1 cellular context compared by ENCODE assay signal in the genomic region with DNA sequence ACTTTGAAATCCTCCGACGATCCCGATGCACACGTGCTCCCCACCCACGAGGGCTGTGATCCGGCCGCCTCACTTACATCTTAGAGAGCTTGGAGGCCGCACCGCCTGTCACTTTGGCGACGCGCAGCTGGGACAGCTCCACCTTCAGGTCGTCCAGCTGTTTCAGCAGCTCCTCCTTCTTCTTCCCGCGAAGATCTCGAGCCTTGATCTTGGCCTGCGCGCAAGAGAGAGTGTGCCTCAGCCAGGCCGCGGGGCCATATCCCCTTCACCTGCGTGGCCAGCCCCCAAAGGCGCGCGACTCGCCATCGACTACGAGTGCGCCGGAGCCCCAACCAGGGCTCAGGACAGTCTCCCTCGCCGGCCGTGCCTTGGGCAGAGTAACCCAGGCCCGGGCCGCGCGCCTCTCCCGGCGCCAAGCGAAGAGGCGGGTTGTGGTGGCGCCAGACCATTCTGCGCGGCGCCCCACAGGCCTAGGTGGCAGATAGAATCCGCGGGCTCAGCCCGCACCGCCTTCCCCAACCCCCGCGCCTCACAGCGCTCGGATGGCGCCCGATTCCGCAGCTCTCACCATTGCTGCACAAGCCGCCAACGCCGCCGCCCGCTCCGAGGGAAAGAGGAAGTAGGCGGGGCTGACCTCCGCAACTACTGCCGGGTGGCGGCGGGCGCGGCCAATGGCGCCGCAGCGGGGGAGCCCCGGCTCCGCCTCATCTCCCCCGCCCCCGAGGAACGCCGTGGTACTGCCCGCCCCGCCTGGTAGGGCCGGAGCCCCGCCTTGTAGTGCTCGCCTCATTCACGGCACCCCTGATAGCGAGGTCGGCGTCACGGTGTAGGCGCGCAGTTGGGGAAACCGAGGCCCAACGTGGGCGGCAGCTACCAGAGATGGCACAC.
TF ChIP-seq lines count a peak whose summit lies in the region.

A gene (plus strand): TSS at position 789 of the 888 bp plus-strand sequence. CDS start 7,161 bp downstream, outside the sequence.
A gene (minus strand): TSS at position 616 of the 888 bp plus-strand sequence. CDS start 45 bp downstream, at position 571.

TF ChIP-seq in K562, 482 proteins besides CTCF, POLR2A, EP300 and RAD21 (continued from another document and continues in another):
- TF ChIP-seq, protein P1, sequence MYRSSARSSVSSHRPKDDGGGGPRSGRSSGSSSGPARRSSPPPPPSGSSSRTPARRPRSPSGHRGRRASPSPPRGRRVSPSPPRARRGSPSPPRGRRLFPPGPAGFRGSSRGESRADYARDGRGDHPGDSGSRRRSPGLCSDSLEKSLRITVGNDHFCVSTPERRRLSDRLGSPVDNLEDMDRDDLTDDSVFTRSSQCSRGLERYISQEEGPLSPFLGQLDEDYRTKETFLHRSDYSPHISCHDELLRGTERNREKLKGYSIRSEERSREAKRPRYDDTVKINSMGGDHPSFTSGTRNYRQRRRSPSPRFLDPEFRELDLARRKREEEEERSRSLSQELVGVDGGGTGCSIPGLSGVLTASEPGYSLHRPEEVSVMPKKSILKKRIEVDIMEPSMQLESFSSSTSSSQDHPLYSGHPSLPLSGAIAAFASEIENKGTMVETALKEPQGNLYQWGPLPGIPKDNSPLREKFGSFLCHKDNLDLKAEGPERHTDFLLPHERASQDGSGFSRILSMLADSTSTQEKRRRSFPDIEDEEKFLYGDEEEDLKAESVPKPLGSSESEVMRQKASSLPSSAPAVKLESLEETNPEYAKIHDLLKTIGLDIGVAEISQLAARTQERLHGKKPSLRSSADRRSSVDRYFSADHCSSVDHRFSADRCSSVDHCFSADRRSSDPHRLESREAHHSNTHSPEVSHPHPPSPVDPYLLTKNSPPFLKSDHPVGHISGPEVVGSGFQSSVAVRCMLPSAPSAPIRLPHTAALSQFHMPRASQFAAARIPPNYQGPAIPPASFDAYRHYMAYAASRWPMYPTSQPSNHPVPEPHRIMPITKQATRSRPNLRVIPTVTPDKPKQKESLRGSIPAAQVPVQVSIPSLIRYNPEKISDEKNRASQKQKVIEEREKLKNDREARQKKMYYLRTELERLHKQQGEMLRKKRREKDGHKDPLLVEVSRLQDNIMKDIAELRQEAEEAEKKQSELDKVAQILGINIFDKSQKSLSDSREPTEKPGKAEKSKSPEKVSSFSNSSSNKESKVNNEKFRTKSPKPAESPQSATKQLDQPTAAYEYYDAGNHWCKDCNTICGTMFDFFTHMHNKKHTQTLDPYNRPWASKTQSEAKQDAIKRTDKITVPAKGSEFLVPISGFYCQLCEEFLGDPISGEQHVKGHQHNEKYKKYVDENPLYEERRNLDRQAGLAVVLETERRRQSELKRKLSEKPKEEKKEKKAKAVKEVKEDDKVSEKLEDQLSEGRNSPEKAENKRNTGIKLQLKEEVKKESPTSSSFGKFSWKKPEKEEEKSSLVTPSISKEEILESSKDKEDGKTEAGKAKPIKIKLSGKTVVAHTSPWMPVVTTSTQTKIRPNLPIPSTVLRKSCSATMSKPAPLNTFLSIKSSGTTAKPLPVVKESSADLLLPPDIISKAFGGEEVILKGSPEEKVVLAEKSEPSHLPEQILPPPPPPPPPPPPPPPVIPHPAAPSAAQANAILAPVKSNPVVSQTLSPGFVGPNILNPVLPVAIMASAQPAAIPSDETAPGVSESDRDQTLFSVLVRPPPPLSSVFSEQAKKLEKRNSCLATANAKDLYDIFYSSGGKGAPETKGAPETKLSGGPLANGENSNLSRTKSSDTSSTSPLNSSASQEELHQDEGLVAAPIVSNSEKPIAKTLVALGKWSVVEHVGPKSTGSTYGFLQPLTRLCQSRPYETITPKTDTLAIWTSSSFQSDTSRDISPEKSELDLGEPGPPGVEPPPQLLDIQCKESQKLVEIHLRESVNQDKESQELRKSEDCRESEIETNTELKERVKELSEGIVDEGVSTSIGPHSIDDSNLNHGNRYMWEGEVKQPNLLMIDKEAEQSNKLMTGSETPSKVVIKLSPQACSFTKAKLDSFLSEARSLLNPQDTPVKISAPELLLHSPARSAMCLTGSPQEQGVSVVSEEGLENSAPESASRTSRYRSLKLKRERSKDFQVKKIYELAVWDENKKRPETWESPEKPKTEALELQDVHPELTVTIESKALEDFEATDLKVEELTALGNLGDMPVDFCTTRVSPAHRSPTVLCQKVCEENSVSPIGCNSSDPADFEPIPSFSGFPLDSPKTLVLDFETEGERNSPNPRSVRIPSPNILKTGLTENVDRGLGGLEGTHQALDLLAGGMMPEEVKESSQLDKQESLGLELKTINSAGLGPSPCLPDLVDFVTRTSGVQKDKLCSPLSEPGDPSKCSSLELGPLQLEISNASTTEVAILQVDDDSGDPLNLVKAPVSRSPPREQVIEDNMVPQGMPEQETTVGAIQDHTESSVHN (IDR thresholded peaks at IDR 0.05; ENCODE audit: borderline replicate concordance in 1 of 2, low read depth in 1 of 2): peak in 1 of 2 experiments; percentile 92; a peak in 2 of 4 replicates
- TF ChIP-seq, protein P2, sequence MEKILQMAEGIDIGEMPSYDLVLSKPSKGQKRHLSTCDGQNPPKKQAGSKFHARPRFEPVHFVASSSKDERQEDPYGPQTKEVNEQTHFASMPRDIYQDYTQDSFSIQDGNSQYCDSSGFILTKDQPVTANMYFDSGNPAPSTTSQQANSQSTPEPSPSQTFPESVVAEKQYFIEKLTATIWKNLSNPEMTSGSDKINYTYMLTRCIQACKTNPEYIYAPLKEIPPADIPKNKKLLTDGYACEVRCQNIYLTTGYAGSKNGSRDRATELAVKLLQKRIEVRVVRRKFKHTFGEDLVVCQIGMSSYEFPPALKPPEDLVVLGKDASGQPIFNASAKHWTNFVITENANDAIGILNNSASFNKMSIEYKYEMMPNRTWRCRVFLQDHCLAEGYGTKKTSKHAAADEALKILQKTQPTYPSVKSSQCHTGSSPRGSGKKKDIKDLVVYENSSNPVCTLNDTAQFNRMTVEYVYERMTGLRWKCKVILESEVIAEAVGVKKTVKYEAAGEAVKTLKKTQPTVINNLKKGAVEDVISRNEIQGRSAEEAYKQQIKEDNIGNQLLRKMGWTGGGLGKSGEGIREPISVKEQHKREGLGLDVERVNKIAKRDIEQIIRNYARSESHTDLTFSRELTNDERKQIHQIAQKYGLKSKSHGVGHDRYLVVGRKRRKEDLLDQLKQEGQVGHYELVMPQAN (IDR thresholded peaks at IDR 0.05; ENCODE audit: borderline replicate concordance): peak; percentile 93
- TF ChIP-seq ZNF583 (CRISPR knock-in tag; IDR thresholded peaks at IDR 0.05) (no peak), PHB (CRISPR knock-in tag; IDR thresholded peaks at IDR 0.05) (0 out of 2 replicates have a peak, but pooled peaks have one; percentile 56), TFAM (CRISPR knock-in tag; conservative IDR thresholded peaks at IDR 0.05) (no peak), NR1H2 (CRISPR knock-in tag; IDR thresholded peaks at IDR 0.05) (no peak; the same call in 1 of the 2 replicates), MECOM (CRISPR knock-in tag; IDR thresholded peaks at IDR 0.05) (no peak), ELF4 (CRISPR knock-in tag; IDR thresholded peaks at IDR 0.05) (no peak), TAF1 (IDR thresholded peaks at IDR 0.05; ENCODE audit: control insufficient read depth, extremely low read depth, insufficient read depth, low read length, severe bottlenecking) (peak; percentile 96), MED1 (CRISPR knock-in tag; IDR thresholded peaks at IDR 0.05; ENCODE audit: borderline replicate concordance) (no peak), ZNF140 (CRISPR knock-in tag; IDR thresholded peaks at IDR 0.05) (no peak), GABPB2 (CRISPR knock-in tag; conservative IDR thresholded peaks at IDR 0.05) (no peak), ZNF695 (CRISPR knock-in tag; IDR thresholded peaks at IDR 0.05) (no peak), RFX7 (CRISPR knock-in tag; IDR thresholded peaks at IDR 0.05) (no peak), PTTG1 (tag; IDR thresholded peaks at IDR 0.05; ENCODE audit: low read depth) (no peak), ZFP30 (CRISPR knock-in tag; IDR thresholded peaks at IDR 0.05; ENCODE audit: borderline replicate concordance) (no peak), KDM2B (CRISPR knock-in tag; IDR thresholded peaks at IDR 0.05) (no peak), ILF3 (IDR thresholded peaks at IDR 0.05; ENCODE audit: borderline replicate concordance) (no peak), CEBPG (CRISPR knock-in tag; IDR thresholded peaks at IDR 0.05) (no peak; the same call in 1 of the 2 replicates), CEBPG (tag; conservative IDR thresholded peaks at IDR 0.05 in 1 of 2, IDR thresholded peaks at IDR 0.05 in 1 of 2) (no peak), CBX1 (IDR thresholded peaks at IDR 0.05; ENCODE audit: low read depth) (peak; percentile 82; the same call in 1 of the 2 replicates), SREBF1 (IDR thresholded peaks at IDR 0.05; ENCODE audit: borderline replicate concordance, low read depth, low read length) (peak; percentile 95), MTA2 (IDR thresholded peaks at IDR 0.05; ENCODE audit: low read depth) (peak; percentile 80), ZNF696 (CRISPR knock-in tag; conservative IDR thresholded peaks at IDR 0.05) (no peak), TARDBP (IDR thresholded peaks at IDR 0.05) (no peak)
- TF ChIP-seq, protein P3, sequence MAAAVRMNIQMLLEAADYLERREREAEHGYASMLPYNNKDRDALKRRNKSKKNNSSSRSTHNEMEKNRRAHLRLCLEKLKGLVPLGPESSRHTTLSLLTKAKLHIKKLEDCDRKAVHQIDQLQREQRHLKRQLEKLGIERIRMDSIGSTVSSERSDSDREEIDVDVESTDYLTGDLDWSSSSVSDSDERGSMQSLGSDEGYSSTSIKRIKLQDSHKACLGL (CRISPR knock-in tag; IDR thresholded peaks at IDR 0.05; ENCODE audit: borderline replicate concordance, poor library complexity, severe bottlenecking): peak; percentile 64
- TF ChIP-seq, protein P4, sequence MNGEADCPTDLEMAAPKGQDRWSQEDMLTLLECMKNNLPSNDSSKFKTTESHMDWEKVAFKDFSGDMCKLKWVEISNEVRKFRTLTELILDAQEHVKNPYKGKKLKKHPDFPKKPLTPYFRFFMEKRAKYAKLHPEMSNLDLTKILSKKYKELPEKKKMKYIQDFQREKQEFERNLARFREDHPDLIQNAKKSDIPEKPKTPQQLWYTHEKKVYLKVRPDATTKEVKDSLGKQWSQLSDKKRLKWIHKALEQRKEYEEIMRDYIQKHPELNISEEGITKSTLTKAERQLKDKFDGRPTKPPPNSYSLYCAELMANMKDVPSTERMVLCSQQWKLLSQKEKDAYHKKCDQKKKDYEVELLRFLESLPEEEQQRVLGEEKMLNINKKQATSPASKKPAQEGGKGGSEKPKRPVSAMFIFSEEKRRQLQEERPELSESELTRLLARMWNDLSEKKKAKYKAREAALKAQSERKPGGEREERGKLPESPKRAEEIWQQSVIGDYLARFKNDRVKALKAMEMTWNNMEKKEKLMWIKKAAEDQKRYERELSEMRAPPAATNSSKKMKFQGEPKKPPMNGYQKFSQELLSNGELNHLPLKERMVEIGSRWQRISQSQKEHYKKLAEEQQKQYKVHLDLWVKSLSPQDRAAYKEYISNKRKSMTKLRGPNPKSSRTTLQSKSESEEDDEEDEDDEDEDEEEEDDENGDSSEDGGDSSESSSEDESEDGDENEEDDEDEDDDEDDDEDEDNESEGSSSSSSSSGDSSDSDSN (IDR thresholded peaks at IDR 0.05; ENCODE audit: borderline replicate concordance in 1 of 2, low read depth in 2 of 2, low read length in 2 of 2): no peak
- TF ChIP-seq, protein P5, sequence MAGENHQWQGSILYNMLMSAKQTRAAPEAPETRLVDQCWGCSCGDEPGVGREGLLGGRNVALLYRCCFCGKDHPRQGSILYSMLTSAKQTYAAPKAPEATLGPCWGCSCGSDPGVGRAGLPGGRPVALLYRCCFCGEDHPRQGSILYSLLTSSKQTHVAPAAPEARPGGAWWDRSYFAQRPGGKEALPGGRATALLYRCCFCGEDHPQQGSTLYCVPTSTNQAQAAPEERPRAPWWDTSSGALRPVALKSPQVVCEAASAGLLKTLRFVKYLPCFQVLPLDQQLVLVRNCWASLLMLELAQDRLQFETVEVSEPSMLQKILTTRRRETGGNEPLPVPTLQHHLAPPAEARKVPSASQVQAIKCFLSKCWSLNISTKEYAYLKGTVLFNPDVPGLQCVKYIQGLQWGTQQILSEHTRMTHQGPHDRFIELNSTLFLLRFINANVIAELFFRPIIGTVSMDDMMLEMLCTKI (IDR thresholded peaks at IDR 0.05; ENCODE audit: partially characterized antibody): no peak
- TF ChIP-seq, protein P6, sequence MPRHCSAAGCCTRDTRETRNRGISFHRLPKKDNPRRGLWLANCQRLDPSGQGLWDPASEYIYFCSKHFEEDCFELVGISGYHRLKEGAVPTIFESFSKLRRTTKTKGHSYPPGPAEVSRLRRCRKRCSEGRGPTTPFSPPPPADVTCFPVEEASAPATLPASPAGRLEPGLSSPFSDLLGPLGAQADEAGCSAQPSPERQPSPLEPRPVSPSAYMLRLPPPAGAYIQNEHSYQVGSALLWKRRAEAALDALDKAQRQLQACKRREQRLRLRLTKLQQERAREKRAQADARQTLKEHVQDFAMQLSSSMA (CRISPR knock-in tag; IDR thresholded peaks at IDR 0.05): no peak
- TF ChIP-seq, protein P7, sequence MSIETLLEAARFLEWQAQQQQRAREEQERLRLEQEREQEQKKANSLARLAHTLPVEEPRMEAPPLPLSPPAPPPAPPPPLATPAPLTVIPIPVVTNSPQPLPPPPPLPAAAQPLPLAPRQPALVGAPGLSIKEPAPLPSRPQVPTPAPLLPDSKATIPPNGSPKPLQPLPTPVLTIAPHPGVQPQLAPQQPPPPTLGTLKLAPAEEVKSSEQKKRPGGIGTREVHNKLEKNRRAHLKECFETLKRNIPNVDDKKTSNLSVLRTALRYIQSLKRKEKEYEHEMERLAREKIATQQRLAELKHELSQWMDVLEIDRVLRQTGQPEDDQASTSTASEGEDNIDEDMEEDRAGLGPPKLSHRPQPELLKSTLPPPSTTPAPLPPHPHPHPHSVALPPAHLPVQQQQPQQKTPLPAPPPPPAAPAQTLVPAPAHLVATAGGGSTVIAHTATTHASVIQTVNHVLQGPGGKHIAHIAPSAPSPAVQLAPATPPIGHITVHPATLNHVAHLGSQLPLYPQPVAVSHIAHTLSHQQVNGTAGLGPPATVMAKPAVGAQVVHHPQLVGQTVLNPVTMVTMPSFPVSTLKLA (conservative IDR thresholded peaks at IDR 0.05): no peak
- TF ChIP-seq, protein P8, sequence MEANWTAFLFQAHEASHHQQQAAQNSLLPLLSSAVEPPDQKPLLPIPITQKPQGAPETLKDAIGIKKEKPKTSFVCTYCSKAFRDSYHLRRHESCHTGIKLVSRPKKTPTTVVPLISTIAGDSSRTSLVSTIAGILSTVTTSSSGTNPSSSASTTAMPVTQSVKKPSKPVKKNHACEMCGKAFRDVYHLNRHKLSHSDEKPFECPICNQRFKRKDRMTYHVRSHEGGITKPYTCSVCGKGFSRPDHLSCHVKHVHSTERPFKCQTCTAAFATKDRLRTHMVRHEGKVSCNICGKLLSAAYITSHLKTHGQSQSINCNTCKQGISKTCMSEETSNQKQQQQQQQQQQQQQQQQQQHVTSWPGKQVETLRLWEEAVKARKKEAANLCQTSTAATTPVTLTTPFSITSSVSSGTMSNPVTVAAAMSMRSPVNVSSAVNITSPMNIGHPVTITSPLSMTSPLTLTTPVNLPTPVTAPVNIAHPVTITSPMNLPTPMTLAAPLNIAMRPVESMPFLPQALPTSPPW (CRISPR knock-in tag; IDR thresholded peaks at IDR 0.05): peak; percentile 92
- TF ChIP-seq, protein P9, sequence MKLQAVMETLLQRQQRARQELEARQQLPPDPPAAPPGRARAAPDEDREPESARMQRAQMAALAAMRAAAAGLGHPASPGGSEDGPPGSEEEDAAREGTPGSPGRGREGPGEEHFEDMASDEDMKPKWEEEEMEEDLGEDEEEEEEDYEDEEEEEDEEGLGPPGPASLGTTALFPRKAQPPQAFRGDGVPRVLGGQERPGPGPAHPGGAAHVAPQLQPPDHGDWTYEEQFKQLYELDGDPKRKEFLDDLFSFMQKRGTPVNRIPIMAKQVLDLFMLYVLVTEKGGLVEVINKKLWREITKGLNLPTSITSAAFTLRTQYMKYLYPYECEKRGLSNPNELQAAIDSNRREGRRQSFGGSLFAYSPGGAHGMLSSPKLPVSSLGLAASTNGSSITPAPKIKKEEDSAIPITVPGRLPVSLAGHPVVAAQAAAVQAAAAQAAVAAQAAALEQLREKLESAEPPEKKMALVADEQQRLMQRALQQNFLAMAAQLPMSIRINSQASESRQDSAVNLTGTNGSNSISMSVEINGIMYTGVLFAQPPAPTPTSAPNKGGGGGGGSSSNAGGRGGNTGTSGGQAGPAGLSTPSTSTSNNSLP (IDR thresholded peaks at IDR 0.05; ENCODE audit: borderline replicate concordance, low read depth, low read length): no peak
